In genomic region chr14:24155100-24155499, GRCh38 we compare ENCODE assay signal across 18 cellular contexts. TPM values are rescaled to one million over a fixed set of nuclear protein-coding genes. Genes with fewer than 3 reads are reported as not detected.
DNase-seq lines count a peak whose midpoint lies in the region; ATAC-seq, FAIRE-seq and TF ChIP-seq lines count a peak whose summit lies in the region.
"Had no signal": no experiment of that assay in that cellular context is flagged by ENCODE, and none has a peak within 500 bp of the region (broad histone marks: within the 10 kb centered on the region; RNA-seq: fewer than 3 reads in every experiment).

No MANE protein-coding gene starts in this region.

- H3K9me3 Mint-ChIP-seq in T-helper 2 cell treated with Interferon-gamma antibody and Interleukin-4, amounts not matched to agents 5 μg/mL and 100 μg/mL, for 36 hours = no peaks in the 10 kb centered on the region
- no peaks in the 10 kb centered on the region for H3K9me3 Mint-ChIP-seq in CD4-positive, alpha-beta T cell
- H3K9me3 Mint-ChIP-seq: GM23338 had no signal

- TF ChIP-seq CTCF in CD4-positive, alpha-beta T cell (IDR thresholded peaks at IDR 0.05) = no peak
- TF ChIP-seq CTCF in GM12878 (IDR thresholded peaks at IDR 0.05 in 2 of 3, conservative IDR thresholded peaks at IDR 0.05 in 1 of 3; ENCODE audit: control insufficient read depth in 2 of 3, extremely low read depth in 1 of 3, insufficient read depth in 1 of 3, low read depth in 3 of 3, low read length in 3 of 3) (no peak), neutrophil (IDR thresholded peaks at IDR 0.05) (no peak), colonic mucosa (IDR thresholded peaks at IDR 0.05) (no peak)

- H2AFZ ChIP-seq in GM12878 (ENCODE audit: control insufficient read depth, low read depth, low read length) = no peak overlapping the region
- H2AFZ ChIP-seq: GM23338 had no signal

- H3K4me2 ChIP-seq in GM12878 (ENCODE audit: control insufficient read depth, insufficient read depth) = no peak overlapping the region
- H3K4me2 ChIP-seq: GM23338 had no signal

- DNase-seq in T-helper 2 cell treated with Interferon-gamma antibody and Interleukin-4, amounts not matched to agents 5 μg/mL and 100 μg/mL, for 36 hours (ENCODE audit: low spot score) = no peak
- DNase-seq in T-helper 2 cell (no peak), GM12878 (ENCODE audit: low read depth, low spot score) (no peak), colonic mucosa (no peak)
- DNase-seq in CD4-positive, alpha-beta T cell = no peak
- DNase-seq in activated CD4-positive, alpha-beta T cell treated with anti-CD3 and anti-CD28 coated beads for 1 hour = no peak
- DNase-seq: 8988T; DMS79; NCI-H1436; NCI-H2081; NCI-H526 treated with DMSO at 0.1 percent for 48 hours; NK-92 treated with Interleukin-12 subunit alpha and Interleukin-12 subunit beta, amount 100 ng/mL, for 24 hours; OCI-M1 had no signal

- H3K4me3 ChIP-seq in GM12878 (no peak overlapping the region), neutrophil (ENCODE audit: low read depth in 1 of 2, low read length in 1 of 2) (no peak overlapping the region), colonic mucosa (no peak overlapping the region)
- H3K4me3 ChIP-seq: GM23338, SJSA1 had no signal

- no peak overlapping the region for H3K4me3 Mint-ChIP-seq in T-helper 2 cell treated with Interferon-gamma antibody and Interleukin-4, amounts not matched to agents 5 μg/mL and 100 μg/mL, for 36 hours
- no peak overlapping the region for H3K4me3 Mint-ChIP-seq in CD4-positive, alpha-beta T cell
- H3K4me3 Mint-ChIP-seq: GM23338 had no signal

- peaks cover 35% of the 10 kb centered on the region in 2 experiments for H3K36me3 ChIP-seq in GM12878 (ENCODE audit: control insufficient read depth in 2 of 2, insufficient read depth in 2 of 2, low read length in 1 of 2)
- H3K36me3 ChIP-seq in neutrophil = peaks cover 89% of the 10 kb centered on the region
- peaks cover 27% of the 10 kb centered on the region for H3K36me3 ChIP-seq in colonic mucosa

- no TSS peak for BruUV-seq in GM12878 (replicated peaks; lab: Mats Ljungman, UMichigan)

- H3K4me1 ChIP-seq in GM12878 (ENCODE audit: control insufficient read depth, insufficient read depth, low read length) (peaks cover 2% of the 10 kb centered on the region; the same call in 1 of the 2 replicates), neutrophil (ENCODE audit: control insufficient read depth in 1 of 2, insufficient read depth in 1 of 2, low read depth in 1 of 2, low read length in 1 of 2) (peaks cover 0 to under 1% of the 10 kb centered on the region in 2 experiments), colonic mucosa (no peaks in the 10 kb centered on the region)
- H3K4me1 ChIP-seq: SJSA1 had no signal

- in situ Hi-C loops in GM12878 (cut with MboI) = no loop called here

- H3K9ac ChIP-seq in GM12878 (ENCODE audit: control insufficient read depth, insufficient read depth, low read length) = no peak overlapping the region
- H3K9ac ChIP-seq in colonic mucosa (ENCODE audit: low read depth in 2 of 2, low read length in 2 of 2) = no peak overlapping the region

- SMC1A ChIA-PET in GM12878 (lab: Charles Lee; ENCODE audit: uncharacterized antibody, unreplicated experiment) = interaction anchor here (1.4 kb wide), 1 partner anchor 40 kb away, joined by 7 read pairs; the partner anchor contains the start of genes DCAF11 and NRL

- RAD21 ChIA-PET in GM12878 (lab: Charles Lee; ENCODE audit: unreplicated experiment) = interaction anchor here (1.8 kb wide), 1 partner anchor 19 kb away, joined by 4 read pairs; the partner anchor contains the start of gene PSME1

- H3K27me3 ChIP-seq in CD4-positive, alpha-beta T cell (ENCODE audit: control insufficient read depth, insufficient read depth, low read length) = no peaks in the 10 kb centered on the region
- no peaks in the 10 kb centered on the region for H3K27me3 ChIP-seq in GM12878 (replicated peaks in 1 of 2; ENCODE audit: control insufficient read depth in 2 of 2, insufficient read depth in 2 of 2, low read length in 1 of 2)
- H3K27me3 ChIP-seq in neutrophil = no peaks in the 10 kb centered on the region
- no peaks in the 10 kb centered on the region for H3K27me3 ChIP-seq in colonic mucosa
- H3K27me3 ChIP-seq: SJSA1 had no signal

- peak overlapping the region; percentile 45 for H3K27ac Mint-ChIP-seq in T-helper 2 cell treated with Interferon-gamma antibody and Interleukin-4, amounts not matched to agents 5 μg/mL and 100 μg/mL, for 36 hours
- H3K27ac Mint-ChIP-seq in CD4-positive, alpha-beta T cell = peak overlapping the region; percentile 42
- H3K27ac Mint-ChIP-seq: GM23338 had no signal

- H4K20me1 ChIP-seq in GM12878 (ENCODE audit: control insufficient read depth, insufficient read depth) = no peaks in the 10 kb centered on the region

- peak overlapping the region; percentile 29 for H3K27ac ChIP-seq in CD4-positive, alpha-beta T cell (ENCODE audit: low read depth, low read length)
- H3K27ac ChIP-seq in GM12878 (ENCODE audit: control insufficient read depth, insufficient read depth) (no peak overlapping the region), neutrophil (peak overlapping the region; percentile 41), colonic mucosa (no peak overlapping the region)
- H3K27ac ChIP-seq: C4-2B, SJSA1 had no signal

- TF ChIP-seq RAD21 in GM12878 (IDR thresholded peaks at IDR 0.05; ENCODE audit: insufficient read depth, low read depth, low read length) = no peak

- H3K4me1 Mint-ChIP-seq in T-helper 2 cell treated with Interferon-gamma antibody and Interleukin-4, amounts not matched to agents 5 μg/mL and 100 μg/mL, for 36 hours (ENCODE audit: low read depth) = peaks cover 11% of the 10 kb centered on the region
- H3K4me1 Mint-ChIP-seq in CD4-positive, alpha-beta T cell (ENCODE audit: low read depth) = peaks cover 11% of the 10 kb centered on the region
- H3K4me1 Mint-ChIP-seq: GM23338 had no signal

- CTCF ChIA-PET in CD4-positive, alpha-beta T cell (lab: Charles Lee) = no interaction called here
- CTCF ChIA-PET in GM12878 (lab: Yijun Ruan, JAX) = interaction anchor here (0.7 to 1.4 kb wide), 2 partner anchors 82 to 153 kb away, joined by 3 read pairs; partner anchors contain the start of gene CIDEB

- peaks cover 68% of the 10 kb centered on the region for H3K36me3 Mint-ChIP-seq in T-helper 2 cell treated with Interferon-gamma antibody and Interleukin-4, amounts not matched to agents 5 μg/mL and 100 μg/mL, for 36 hours (ENCODE audit: low read depth)
- peaks cover 79% of the 10 kb centered on the region for H3K36me3 Mint-ChIP-seq in CD4-positive, alpha-beta T cell (ENCODE audit: low read depth)

- WGBS in GM12878 (ENCODE audit: insufficient coverage, insufficient replicate concordance, low lambda C conversion rate, missing lambda C conversion rate) = 97% methylated on average over 10 of the region's 10 CpGs

- intact Hi-C loops in CD4-positive, alpha-beta T cell (cut with DNase I, micrococcal nuclease) = no loop called here
- intact Hi-C loops in GM12878 (cut with micrococcal nuclease; ENCODE audit: unreplicated experiment) = no loop called here
- intact Hi-C loops in colonic mucosa (cut with DNase I) = no loop called here

- POLR2A ChIA-PET in CD4-positive, alpha-beta T cell (lab: Charles Lee) = interaction anchor here (0.9 to 2.8 kb wide), 4 partner anchors 8 to 41 kb away, joined by 3 to 16 read pairs (median 7); partner anchors contain the start of genes DCAF11, EMC9, IPO4 and NRL
- POLR2A ChIA-PET in GM12878 (lab: Charles Lee) = interaction anchor here (1.0 to 1.3 kb wide), 2 partner anchors 9 to 16 kb away, joined by 3 to 6 read pairs; partner anchors contain the start of genes PSME2 and RNF31

- no peaks in the 10 kb centered on the region for H3K27me3 Mint-ChIP-seq in T-helper 2 cell treated with Interferon-gamma antibody and Interleukin-4, amounts not matched to agents 5 μg/mL and 100 μg/mL, for 36 hours (ENCODE audit: low read depth)
- no peaks in the 10 kb centered on the region for H3K27me3 Mint-ChIP-seq in CD4-positive, alpha-beta T cell

- peaks cover 2% of the 10 kb centered on the region for H3K79me2 ChIP-seq in GM12878 (ENCODE audit: control insufficient read depth, insufficient read depth, low read length)

- no peaks in the 10 kb centered on the region for H3K9me3 ChIP-seq in CD4-positive, alpha-beta T cell (ENCODE audit: control insufficient read depth, low read length)
- H3K9me3 ChIP-seq in GM12878 (replicated peaks; ENCODE audit: control insufficient read depth, insufficient read depth, low read length) (no peaks in the 10 kb centered on the region; the same call in 2 of the 3 replicates), neutrophil (no peaks in the 10 kb centered on the region), colonic mucosa (no peaks in the 10 kb centered on the region)
- H3K9me3 ChIP-seq: SJSA1 had no signal

- 0 out of 2 replicates have a peak, but pooled peaks have one; percentile 34 for TF ChIP-seq POLR2A in GM12878 (IDR thresholded peaks at IDR 0.05; ENCODE audit: low read depth, low read length)

- no peak for FAIRE-seq in GM12878 (lab: Jason Lieb, UNC)

- no peak for TF ChIP-seq EP300 in GM12878 (IDR thresholded peaks at IDR 0.05; ENCODE audit: borderline replicate concordance in 1 of 2, control insufficient read depth in 1 of 2, low read depth in 2 of 2, low read length in 2 of 2)

- no peak for ATAC-seq in CD4-positive, alpha-beta T cell (ENCODE audit: poor library complexity)
- ATAC-seq in GM12878 (no peak), GM19395 (IDR thresholded peaks at IDR 0.05; ENCODE audit: unreplicated experiment) (no peak)
- ATAC-seq: GM23338 had no signal

RNA-seq across cellular contexts. Expression of gene IRF9, which starts 6.0 kb away (rescaled TPM):
- total RNA-seq in CD4-positive, alpha-beta T cell = 100 to 1,000 TPM; 248 to 262 TPM
- 255 and 261 TPM in 2 replicates for total RNA-seq in GM12878 (2013; cell fraction: nucleolus; rRNA removed)
- total RNA-seq in GM12878 (2014; rRNA removed) (141 and 151 TPM in 2 replicates), GM12878 (2014; rRNA removed; fragmentation: Illumina TruSeq; extraction: Trizol) (121 and 124 TPM in 2 replicates), GM12878 (2021) (146 and 161 TPM in 2 replicates), colonic mucosa (10 to 100 TPM; 54.4 to 57.5 TPM)
- 154 TPM for polyA plus RNA-seq in GM12878 (2011; ENCODE audit: low read depth)
- polyA plus RNA-seq in GM12878 (2011; rRNA removed) (210 and 234 TPM in 2 replicates), GM12878 (2014; fragmentation: Illumina TruSeq; extraction: Trizol) (140 and 192 TPM in 2 replicates), GM12878 (2014; fragmentation: Nextera tagmentation; extraction: Ambion mirVana) (10 to 100 TPM; 47.6 to 58.7 TPM), GM12878 (2014; rRNA removed) (184 and 187 TPM in 2 replicates), GM12878 (2016; fragmentation: Nextera tagmentation; extraction: Ambion mirVana) (100 to 1,000 TPM; 172 to 180 TPM)
- 205 and 219 TPM in 2 replicates for polyA plus RNA-seq in GM12878 (2011; cell fraction: cytosol; rRNA removed)
- 650 and 948 TPM in 2 replicates for polyA plus RNA-seq in GM12878 (2011; cell fraction: nucleus; rRNA removed)
- 168 and 212 TPM in 2 replicates for polyA plus RNA-seq in GM12878 (2012)
- polyA minus RNA-seq in GM12878 (2011; rRNA and poly(A)+ RNA removed) = 228 and 269 TPM in 2 replicates
- polyA minus RNA-seq in GM12878 (2011; cell fraction: cytosol; rRNA and poly(A)+ RNA removed) = 74.4 and 101 TPM in 2 replicates
- 134 and 217 TPM in 2 replicates for polyA minus RNA-seq in GM12878 (2011; cell fraction: nucleus; rRNA and poly(A)+ RNA removed)

RNA-seq across cellular contexts. Expression of gene RNF31, which starts 7.8 kb away (rescaled TPM):
- 10 to 100 TPM; 46.0 to 57.8 TPM for total RNA-seq in CD4-positive, alpha-beta T cell
- total RNA-seq in GM12878 (2013; cell fraction: nucleolus; rRNA removed) = 123 and 142 TPM in 2 replicates
- total RNA-seq in GM12878 (2014; rRNA removed) = 69.5 and 73.5 TPM in 2 replicates
- 27.2 and 29.6 TPM in 2 replicates for total RNA-seq in GM12878 (2014; rRNA removed; fragmentation: Illumina TruSeq; extraction: Trizol)
- total RNA-seq in GM12878 (2021) = 87.0 and 92.7 TPM in 2 replicates
- 31.8 TPM for polyA plus RNA-seq in GM12878 (2011; ENCODE audit: low read depth)
- 12.3 and 20.8 TPM in 2 replicates for polyA plus RNA-seq in GM12878 (2011; rRNA removed)
- 23.5 and 29.2 TPM in 2 replicates for polyA plus RNA-seq in GM12878 (2011; cell fraction: cytosol; rRNA removed)
- 104 and 183 TPM in 2 replicates for polyA plus RNA-seq in GM12878 (2011; cell fraction: nucleus; rRNA removed)
- polyA plus RNA-seq in GM12878 (2012) = 52.3 and 84.3 TPM in 2 replicates
- 29.8 and 47.1 TPM in 2 replicates for polyA plus RNA-seq in GM12878 (2014; fragmentation: Illumina TruSeq; extraction: Trizol)
- polyA plus RNA-seq in GM12878 (2014; fragmentation: Nextera tagmentation; extraction: Ambion mirVana) = 10 to 100 TPM in 1 of 2 experiments, 1 to 10 TPM in 1; 8.5 to 19.0 TPM
- polyA plus RNA-seq in GM12878 (2014; rRNA removed) = 61.8 and 66.7 TPM in 2 replicates
- 10 to 100 TPM; 56.9 to 72.7 TPM for polyA plus RNA-seq in GM12878 (2016; fragmentation: Nextera tagmentation; extraction: Ambion mirVana)
- 52.4 and 72.1 TPM in 2 replicates for polyA minus RNA-seq in GM12878 (2011; rRNA and poly(A)+ RNA removed)
- 15.9 and 20.8 TPM in 2 replicates for polyA minus RNA-seq in GM12878 (2011; cell fraction: cytosol; rRNA and poly(A)+ RNA removed)
- 63.3 and 133 TPM in 2 replicates for polyA minus RNA-seq in GM12878 (2011; cell fraction: nucleus; rRNA and poly(A)+ RNA removed)
- total RNA-seq in colonic mucosa = 10 to 100 TPM; 36.1 to 70.4 TPM

RNA-seq across cellular contexts. Expression of gene PSME2, which starts 8.7 kb away (rescaled TPM):
- total RNA-seq in CD4-positive, alpha-beta T cell = 10 to 100 TPM; 81.7 to 83.2 TPM
- total RNA-seq in GM12878 (2013; cell fraction: nucleolus; rRNA removed) = 107 and 115 TPM in 2 replicates
- total RNA-seq in GM12878 (2014; rRNA removed) (861 and 965 TPM in 2 replicates), GM12878 (2014; rRNA removed; fragmentation: Illumina TruSeq; extraction: Trizol) (713 and 731 TPM in 2 replicates), GM12878 (2021) (554 and 559 TPM in 2 replicates), colonic mucosa (100 to 1,000 TPM; 151 to 320 TPM)
- 477 TPM for polyA plus RNA-seq in GM12878 (2011; ENCODE audit: low read depth)
- polyA plus RNA-seq in GM12878 (2011; rRNA removed) (409 and 510 TPM in 2 replicates), GM12878 (2014; fragmentation: Illumina TruSeq; extraction: Trizol) (828 and 873 TPM in 2 replicates), GM12878 (2014; fragmentation: Nextera tagmentation; extraction: Ambion mirVana) (1,000 to 10,000 TPM; 3,045 to 3,542 TPM), GM12878 (2014; rRNA removed) (862 and 900 TPM in 2 replicates), GM12878 (2016; fragmentation: Nextera tagmentation; extraction: Ambion mirVana) (1,000 to 10,000 TPM; 1,453 to 1,543 TPM)
- 329 and 453 TPM in 2 replicates for polyA plus RNA-seq in GM12878 (2011; cell fraction: cytosol; rRNA removed)
- polyA plus RNA-seq in GM12878 (2011; cell fraction: nucleus; rRNA removed) = 907 and 945 TPM in 2 replicates
- 335 and 418 TPM in 2 replicates for polyA plus RNA-seq in GM12878 (2012)
- 154 and 207 TPM in 2 replicates for polyA minus RNA-seq in GM12878 (2011; rRNA and poly(A)+ RNA removed)
- 61.7 and 82.5 TPM in 2 replicates for polyA minus RNA-seq in GM12878 (2011; cell fraction: cytosol; rRNA and poly(A)+ RNA removed)
- polyA minus RNA-seq in GM12878 (2011; cell fraction: nucleus; rRNA and poly(A)+ RNA removed) = 139 and 176 TPM in 2 replicates

RNA-seq across cellular contexts. Expression of gene EMC9, which starts 13.7 kb away (rescaled TPM):
- 10 to 100 TPM; 11.8 to 13.1 TPM for total RNA-seq in CD4-positive, alpha-beta T cell
- total RNA-seq in GM12878 (2013; cell fraction: nucleolus; rRNA removed) = 25.2 and 28.8 TPM in 2 replicates
- total RNA-seq in GM12878 (2014; rRNA removed) (39.5 and 42.6 TPM in 2 replicates), GM12878 (2014; rRNA removed; fragmentation: Illumina TruSeq; extraction: Trizol) (15.8 and 20.2 TPM in 2 replicates), GM12878 (2021) (40.9 and 45.7 TPM in 2 replicates), colonic mucosa (10 to 100 TPM; 21.1 to 49.6 TPM)
- 14.2 TPM for polyA plus RNA-seq in GM12878 (2011; ENCODE audit: low read depth)
- polyA plus RNA-seq in GM12878 (2011; rRNA removed) (11.6 and 18.1 TPM in 2 replicates), GM12878 (2014; fragmentation: Illumina TruSeq; extraction: Trizol) (10.6 and 15.3 TPM in 2 replicates), GM12878 (2014; fragmentation: Nextera tagmentation; extraction: Ambion mirVana) (10 to 100 TPM; 15.5 to 17.8 TPM), GM12878 (2014; rRNA removed) (44.7 and 46.2 TPM in 2 replicates), GM12878 (2016; fragmentation: Nextera tagmentation; extraction: Ambion mirVana) (10 to 100 TPM; 51.0 to 60.5 TPM)
- polyA plus RNA-seq in GM12878 (2011; cell fraction: cytosol; rRNA removed) = 26.8 and 41.6 TPM in 2 replicates
- polyA plus RNA-seq in GM12878 (2011; cell fraction: nucleus; rRNA removed) = 89.7 and 93.0 TPM in 2 replicates
- polyA plus RNA-seq in GM12878 (2012) = 32.5 and 36.2 TPM in 2 replicates
- 18.3 and 23.2 TPM in 2 replicates for polyA minus RNA-seq in GM12878 (2011; rRNA and poly(A)+ RNA removed)
- polyA minus RNA-seq in GM12878 (2011; cell fraction: cytosol; rRNA and poly(A)+ RNA removed) = 6.7 and 11.8 TPM in 2 replicates
- 22.5 and 30.4 TPM in 2 replicates for polyA minus RNA-seq in GM12878 (2011; cell fraction: nucleus; rRNA and poly(A)+ RNA removed)

RNA-seq across cellular contexts. Expression of gene REC8, which starts 16.8 kb away (rescaled TPM):
- 100 to 1,000 TPM; 105 to 107 TPM for total RNA-seq in CD4-positive, alpha-beta T cell
- 37.9 and 43.0 TPM in 2 replicates for total RNA-seq in GM12878 (2013; cell fraction: nucleolus; rRNA removed)
- total RNA-seq in GM12878 (2014; rRNA removed) = 24.8 and 28.0 TPM in 2 replicates
- 12.3 and 13.1 TPM in 2 replicates for total RNA-seq in GM12878 (2014; rRNA removed; fragmentation: Illumina TruSeq; extraction: Trizol)
- 68.3 and 76.9 TPM in 2 replicates for total RNA-seq in GM12878 (2021)
- 62.4 TPM for polyA plus RNA-seq in GM12878 (2011; ENCODE audit: low read depth)
- 7.6 and 11.2 TPM in 2 replicates for polyA plus RNA-seq in GM12878 (2011; rRNA removed)
- polyA plus RNA-seq in GM12878 (2011; cell fraction: cytosol; rRNA removed) = 7.0 and 7.3 TPM in 2 replicates
- 129 and 145 TPM in 2 replicates for polyA plus RNA-seq in GM12878 (2011; cell fraction: nucleus; rRNA removed)
- polyA plus RNA-seq in GM12878 (2012) = 45.5 and 78.2 TPM in 2 replicates
- polyA plus RNA-seq in GM12878 (2014; fragmentation: Illumina TruSeq; extraction: Trizol) = 19.7 and 30.3 TPM in 2 replicates
- 1 to 10 TPM; 4.2 to 9.6 TPM for polyA plus RNA-seq in GM12878 (2014; fragmentation: Nextera tagmentation; extraction: Ambion mirVana)
- polyA plus RNA-seq in GM12878 (2014; rRNA removed) = 53.1 and 62.7 TPM in 2 replicates
- 10 to 100 TPM; 50.3 to 50.5 TPM for polyA plus RNA-seq in GM12878 (2016; fragmentation: Nextera tagmentation; extraction: Ambion mirVana)
- polyA minus RNA-seq in GM12878 (2011; rRNA and poly(A)+ RNA removed) = 4.3 and 9.2 TPM in 2 replicates
- 1.7 and 10.0 TPM in 2 replicates for polyA minus RNA-seq in GM12878 (2011; cell fraction: cytosol; rRNA and poly(A)+ RNA removed)
- 21.2 and 29.4 TPM in 2 replicates for polyA minus RNA-seq in GM12878 (2011; cell fraction: nucleus; rRNA and poly(A)+ RNA removed)
- 1 to 10 TPM; 5.1 TPM for total RNA-seq in colonic mucosa

Comparison
In these comparisons a context has a peak if more than half of its experiments do, and no peak if none do; other contexts are left out.
1. H3K27ac ChIP-seq: peak in CD4-positive, alpha-beta T cell (single experiment) and neutrophil (single experiment); none in GM12878 (single experiment) and colonic mucosa (single experiment).